Comparison of ENCODE assay signal across 8 cellular contexts in genomic region chr9:99818439-99818992, GRCh38. TPM values are rescaled to one million over a fixed set of nuclear protein-coding genes. Genes with fewer than 3 reads are reported as not detected.
A peak's percentile ranks its signal among the peaks of the same experiment; 100 is the strongest.
DNase-seq lines count a peak whose midpoint lies in the region; FAIRE-seq and TF ChIP-seq lines count a peak whose summit lies in the region.

No MANE protein-coding gene starts in this region.

- no peak overlapping the region for H3K14ac ChIP-seq in H1 (ENCODE audit: insufficient read length)

- H3K56ac ChIP-seq in H1 (replicated peaks; ENCODE audit: insufficient read length, low read depth, low read length), result no peak overlapping the region

- no peak overlapping the region for H3K27ac ChIP-seq in H1 (ENCODE audit: low read depth, low read length)
- H3K27ac ChIP-seq in osteoblast (ENCODE audit: low read depth, low read length), result peak overlapping the region; percentile 96

- no peak for FAIRE-seq in H1 (lab: Jason Lieb, UNC)

- H2BK12ac ChIP-seq in H1 (ENCODE audit: low read depth, low read length), result no peak overlapping the region

- CTCF ChIA-PET in H1 (lab: Charles Lee; ENCODE audit: partially characterized antibody), result interaction anchor here (1.6 kb wide), 1 partner anchor 87 kb away, joined by 3 read pairs; no protein-coding TSS in a partner anchor

- H3K23me2 ChIP-seq in H1 (ENCODE audit: low read depth, low read length), result peaks cover 30% of the 10 kb centered on the region

- H2AFZ ChIP-seq in H1 (ENCODE audit: low read length) (no peak overlapping the region), osteoblast (ENCODE audit: low read length) (no peak overlapping the region)

- peaks cover 3% of the 10 kb centered on the region for H3K4me1 ChIP-seq in NT2/D1 (ENCODE audit: insufficient read depth, insufficient read length)
- peaks cover 3 to 19% (median 8%) of the 10 kb centered on the region in 4 experiments for H3K4me1 ChIP-seq in H1 (replicated peaks in 1 of 4; ENCODE audit: control insufficient read depth in 3 of 4, insufficient read depth in 4 of 4, low read length in 3 of 4)
- H3K4me1 ChIP-seq in osteoblast (ENCODE audit: insufficient read depth, low read length), result peaks cover 17% of the 10 kb centered on the region

- H3K9me3 ChIP-seq in NT2/D1 (ENCODE audit: insufficient read depth, low read length) (no peaks in the 10 kb centered on the region), H1 (ENCODE audit: insufficient read depth in 2 of 2, low read depth in 1 of 2, low read length in 1 of 2) (no peaks in the 10 kb centered on the region), osteoblast (ENCODE audit: low read depth, low read length) (no peaks in the 10 kb centered on the region)

- POLR2A ChIA-PET in H1 (lab: Charles Lee; ENCODE audit: partially characterized antibody), result interaction anchor here (0.6 to 2.0 kb wide), 5 partner anchors 8 to 652 kb away, joined by 3 to 9 read pairs (median 4); partner anchors contain the start of gene STX17

- TF ChIP-seq RAD21 in H1 (IDR thresholded peaks at IDR 0.05 in 1 of 2, conservative IDR thresholded peaks at IDR 0.05 in 1 of 2; ENCODE audit: low read depth in 2 of 2, low read length in 2 of 2), result no peak

- 0 out of 2 replicates have a peak overlapping the region, but pooled peaks have one; percentile 5 for H2BK15ac ChIP-seq in H1 (ENCODE audit: low read length)

- H3K79me2 ChIP-seq in H1 (ENCODE audit: control insufficient read depth in 1 of 2, insufficient read depth in 2 of 2, low read length in 2 of 2) (peaks cover 0 to 6% of the 10 kb centered on the region in 2 experiments; a peak in 1 of 4 replicates), osteoblast (ENCODE audit: insufficient read depth, low read length) (peaks cover 7% of the 10 kb centered on the region)

- H4K5ac ChIP-seq in H1 (ENCODE audit: insufficient read length, low read depth, low read length), result no peak overlapping the region

- H3K4me3 ChIP-seq in NT2/D1 (ENCODE audit: insufficient read length, low read depth) (peak overlapping the region; percentile 83), H1 (ENCODE audit: extremely low read depth in 1 of 4, insufficient read depth in 2 of 4, low read depth in 3 of 4, low read length in 4 of 4) (peak overlapping the region; percentile 77 to 90 (median 84); a peak in 7 of 8 replicates), osteoblast (ENCODE audit: insufficient read depth, low read length) (peak overlapping the region; percentile 82)

- no peak for TF ChIP-seq POLR2A in H1 (IDR thresholded peaks at IDR 0.05; ENCODE audit: control extremely low read depth in 1 of 2, low read depth in 2 of 2, low read length in 2 of 2)

- H3K18ac ChIP-seq in H1 (ENCODE audit: extremely low read depth, low read length), result no peak overlapping the region

- H3K27me3 ChIP-seq in NT2/D1 (ENCODE audit: insufficient read depth, insufficient read length), result peaks cover 33% of the 10 kb centered on the region
- peaks cover 12 to 35% (median 30%) of the 10 kb centered on the region in 4 experiments for H3K27me3 ChIP-seq in H1 (replicated peaks in 1 of 4; ENCODE audit: control insufficient read depth in 3 of 4, extremely low read depth in 1 of 4, insufficient read depth in 3 of 4, low read length in 3 of 4)
- H3K27me3 ChIP-seq in osteoblast (ENCODE audit: insufficient read depth, low read length), result no peaks in the 10 kb centered on the region

- TF ChIP-seq CTCF in H1 (IDR thresholded peaks at IDR 0.05; ENCODE audit: control extremely low read depth in 1 of 3, insufficient read depth in 1 of 3, low read depth in 1 of 3, low read length in 3 of 3) (no peak), osteoblast (IDR thresholded peaks at IDR 0.05; ENCODE audit: extremely low read depth, low read depth, low read length) (no peak), GM10266 (IDR thresholded peaks at IDR 0.05; ENCODE audit: control insufficient read depth, insufficient read depth, low read depth, missing control alignments) (no peak)

- H3K79me1 ChIP-seq in H1 (ENCODE audit: low read depth, low read length), result 0 out of 2 replicates have a peak, but pooled peaks cover 3% of the 10 kb centered on the region

- H3K36me3 ChIP-seq in NT2/D1 (ENCODE audit: insufficient read depth, insufficient read length, low read length) (no peaks in the 10 kb centered on the region), H1 (ENCODE audit: control insufficient read depth in 2 of 4, insufficient read depth in 4 of 4, low read length in 3 of 4) (no peaks in the 10 kb centered on the region), osteoblast (ENCODE audit: insufficient read depth, low read length) (no peaks in the 10 kb centered on the region)

- H2BK20ac ChIP-seq in H1 (ENCODE audit: low read length), result 0 out of 2 replicates have a peak overlapping the region, but pooled peaks have one; percentile 27

- no peak overlapping the region for H2BK120ac ChIP-seq in H1 (replicated peaks; ENCODE audit: low read depth, low read length)

- H3K4me2 ChIP-seq in H1 (ENCODE audit: insufficient read depth in 1 of 2, low read depth in 2 of 2, low read length in 2 of 2) (peak overlapping the region; percentile 77 to 100), osteoblast (ENCODE audit: insufficient read depth, low read length) (peak overlapping the region; percentile 82)

- H3K9ac ChIP-seq in NT2/D1 (ENCODE audit: insufficient read length, low read depth) (peak overlapping the region; percentile 82), H1 (replicated peaks in 1 of 4; ENCODE audit: extremely low read depth in 1 of 4, low read depth in 3 of 4, low read length in 3 of 4) (peak overlapping the region in 1 of 4 experiments; percentile 25; a peak in 1 of 7 replicates)

- no peak for TF ChIP-seq EP300 in H1 (IDR thresholded peaks at IDR 0.05; ENCODE audit: borderline replicate concordance in 1 of 2, low read depth in 2 of 2, low read length in 2 of 2)

- no peak overlapping the region for H4K91ac ChIP-seq in H1 (replicated peaks; ENCODE audit: insufficient read length, low read length)

- H4K20me1 ChIP-seq in H1 (replicated peaks in 1 of 2; ENCODE audit: control insufficient read depth in 1 of 2, insufficient read depth in 2 of 2, low read length in 2 of 2) (peaks cover 4 to 10% of the 10 kb centered on the region in 2 experiments), osteoblast (ENCODE audit: insufficient read depth, low read length) (no peaks in the 10 kb centered on the region)

- peak; percentile 38 for DNase-seq in ELF-1 (ENCODE audit: low read depth, low spot score)
- no peak for DNase-seq in NT2/D1 (ENCODE audit: low read depth, low spot score)
- DNase-seq in H1 (ENCODE audit: low read depth in 1 of 2, low spot score in 2 of 2), result no peak
- DNase-seq in osteoblast (ENCODE audit: insufficient read length, low spot score, missing footprints), result no peak
- DNase-seq in SIG-M5 (lab: John Stamatoyannopoulos, UW), result no peak
- DNase-seq in GM10266 (ENCODE audit: extremely low spot score), result no peak
- DNase-seq in T1000 (lab: John Stamatoyannopoulos, UW), result no peak
- DNase-seq in GDM1 (lab: John Stamatoyannopoulos, UW), result no peak

- H3K4ac ChIP-seq in H1 (replicated peaks; ENCODE audit: insufficient read length, low read depth, low read length), result no peak overlapping the region

- no peak overlapping the region for H3K23ac ChIP-seq in H1 (ENCODE audit: insufficient read length)

- whole genome bisulfite sequencing in H1 (ENCODE audit: extremely low coverage in 1 of 2, insufficient coverage in 1 of 2, insufficient read length in 1 of 2, insufficient replicate concordance in 2 of 2, low coverage in 1 of 2, low lambda C conversion rate in 2 of 2, missing lambda C conversion rate in 1 of 2), 2 experiments, result 65 to 100% methylated on average over 1 to 7 of the region's 7 CpGs

- no peak overlapping the region for H4K8ac ChIP-seq in H1 (ENCODE audit: extremely low read depth, insufficient read depth, low read length)

- no peak overlapping the region for H2BK5ac ChIP-seq in H1 (ENCODE audit: low read depth, low read length)

- H2AK5ac ChIP-seq in H1 (ENCODE audit: low read depth, low read length), result no peak overlapping the region

TF ChIP-seq in H1, 55 proteins besides CTCF, POLR2A, EP300 and RAD21 (continues in another document):
- TF ChIP-seq RXRA (IDR thresholded peaks at IDR 0.05; ENCODE audit: insufficient read depth, low read depth, low read length) (no peak), ZNF274 (IDR thresholded peaks at IDR 0.05; ENCODE audit: borderline replicate concordance, extremely low read depth, low read length) (no peak), CHD1 (IDR thresholded peaks at IDR 0.05; ENCODE audit: low read depth, low read length) (no peak), HDAC2 (IDR thresholded peaks at IDR 0.05; ENCODE audit: borderline replicate concordance in 1 of 2, low read depth in 2 of 2, low read length in 2 of 2) (no peak), SIRT6 (IDR thresholded peaks at IDR 0.05; ENCODE audit: low read length) (no peak), PHF8 (conservative IDR thresholded peaks at IDR 0.05; ENCODE audit: low read depth, low read length) (no peak), KDM5A (IDR thresholded peaks at IDR 0.05; ENCODE audit: low read length) (no peak), TBP (IDR thresholded peaks at IDR 0.05; ENCODE audit: low read depth, low read length) (no peak), HDAC6 (IDR thresholded peaks at IDR 0.05; ENCODE audit: low read depth, low read length) (no peak), E2F6 (IDR thresholded peaks at IDR 0.05) (no peak)

RNA-seq across cellular contexts. Expression of gene NR4A3, which starts 3.2 kb away (rescaled TPM):
- 0.23 and 0.30 TPM in 2 replicates for total RNA-seq in H1 (2021; fragmentation: NEBNext Ultra II Directional; extraction: Animal tissue kit (Norgen Biotek cat#: 25700))
- polyA plus RNA-seq in H1 (2011; rRNA removed), result 0.05 and 0.06 TPM in 2 replicates
- polyA plus RNA-seq in H1 (2011; cell fraction: cytosol; rRNA removed), result 0.05 TPM
- 0.23 TPM for polyA plus RNA-seq in H1 (2011; cell fraction: nucleus; rRNA removed)
- 0.04 to 0.11 TPM (median 0.07 TPM) in 4 replicates for polyA plus RNA-seq in H1 (2012, experiment 1 of 2)
- polyA plus RNA-seq in H1 (2012, experiment 2 of 2), result 0.04 TPM
- polyA plus RNA-seq in H1 (2013, experiment 1 of 2), result 0.14 TPM
- polyA plus RNA-seq in H1 (2013, experiment 2 of 2), result 0.13 TPM
- 0.16 TPM in 1 of 2 replicates, not detected in the other for polyA minus RNA-seq in H1 (2011; rRNA and poly(A)+ RNA removed)
- 0.29 TPM for polyA minus RNA-seq in H1 (2011; cell fraction: cytosol; rRNA and poly(A)+ RNA removed)
- polyA minus RNA-seq in H1 (2011; cell fraction: nucleus; rRNA and poly(A)+ RNA removed), result 0.30 TPM
- 0.29 and 0.36 TPM in 2 replicates for total RNA-seq in osteoblast
